34 cellular contexts compared by ENCODE assay signal in genomic region chrX:108642273-108642628, GRCh38.
"Had no signal": no experiment of that assay in that cellular context is flagged by ENCODE, and none has a peak within 500 bp of the region (broad histone marks: within the 10 kb centered on the region; RNA-seq: fewer than 3 reads in every experiment).

No MANE protein-coding gene starts in this region.

- H3K4me1 Mint-ChIP-seq: activated CD4-positive, alpha-beta T cell treated with anti-CD3 and anti-CD28 coated beads, Interleukin-2, amount 10 ng/mL, durations not matched to agents 24 days and 14 days; activated naive CD4-positive, alpha-beta T cell treated with anti-CD3 and anti-CD28 coated beads, Interleukin-2, amount 50 U/mL, for 24 hours; activated naive CD8-positive, alpha-beta T cell treated with anti-CD3 and anti-CD28 coated beads, Interleukin-2, amount 10 ng/mL, durations not matched to agents 7 days and 5 days; activated T-helper 17 cell treated with anti-CD3 and anti-CD28 coated beads, Interleukin-2, amount 50 U/mL, for 72 hours; central memory CD8-positive, alpha-beta T cell had no signal

- H3K27ac Mint-ChIP-seq: activated CD4-positive, alpha-beta T cell treated with anti-CD3 and anti-CD28 coated beads, Interleukin-2, amount 10 ng/mL, durations not matched to agents 24 days and 14 days; activated CD8-positive, alpha-beta T cell treated with anti-CD3 and anti-CD28 coated beads for 36 hours; activated naive CD4-positive, alpha-beta T cell treated with anti-CD3 and anti-CD28 coated beads, Interleukin-2, amount 50 U/mL, for 24 hours; activated naive CD8-positive, alpha-beta T cell treated with anti-CD3 and anti-CD28 coated beads, Interleukin-2, amount 10 ng/mL, durations not matched to agents 7 days and 5 days; activated T-cell treated with anti-CD3 and anti-CD28 coated beads, Interleukin-2, amount 50 U/mL, for 72 hours; activated T-helper 17 cell treated with anti-CD3 and anti-CD28 coated beads, Interleukin-2, amount 50 U/mL, for 72 hours had no signal

- H3K27ac ChIP-seq: ascending aorta, cardiac muscle cell, Peyer's patch, RWPE1, WERI-Rb-1 had no signal

- H3K36me3 ChIP-seq: ascending aorta, Peyer's patch, WERI-Rb-1 had no signal

- H3K9me3 Mint-ChIP-seq: activated CD4-positive, alpha-beta T cell treated with anti-CD3 and anti-CD28 coated beads, Interleukin-2, amount 10 ng/mL, durations not matched to agents 24 days and 14 days; activated CD8-positive, alpha-beta T cell treated with anti-CD3 and anti-CD28 coated beads for 36 hours; activated naive CD4-positive, alpha-beta T cell treated with anti-CD3 and anti-CD28 coated beads, Interleukin-2, amount 50 U/mL, for 24 hours; activated T-helper 17 cell treated with anti-CD3 and anti-CD28 coated beads, Interleukin-2, amount 50 U/mL, for 72 hours had no signal

- H3K27me3 Mint-ChIP-seq: activated CD4-positive, alpha-beta T cell treated with anti-CD3 and anti-CD28 coated beads, Interleukin-2, amount 10 ng/mL, durations not matched to agents 24 days and 14 days; activated CD8-positive, alpha-beta T cell treated with anti-CD3 and anti-CD28 coated beads for 36 hours; activated naive CD4-positive, alpha-beta T cell treated with anti-CD3 and anti-CD28 coated beads, Interleukin-2, amount 50 U/mL, for 24 hours; activated naive CD8-positive, alpha-beta T cell treated with anti-CD3 and anti-CD28 coated beads, Interleukin-2, amount 10 ng/mL, durations not matched to agents 7 days and 5 days; activated T-helper 17 cell treated with anti-CD3 and anti-CD28 coated beads, Interleukin-2, amount 50 U/mL, for 72 hours; central memory CD8-positive, alpha-beta T cell had no signal

- H3K4me3 Mint-ChIP-seq: activated CD4-positive, alpha-beta T cell treated with anti-CD3 and anti-CD28 coated beads, Interleukin-2, amount 10 ng/mL, durations not matched to agents 24 days and 14 days; activated CD8-positive, alpha-beta T cell treated with anti-CD3 and anti-CD28 coated beads for 36 hours; activated naive CD4-positive, alpha-beta T cell treated with anti-CD3 and anti-CD28 coated beads, Interleukin-2, amount 50 U/mL, for 24 hours; activated naive CD8-positive, alpha-beta T cell treated with anti-CD3 and anti-CD28 coated beads, Interleukin-2, amount 10 ng/mL, durations not matched to agents 7 days and 5 days; activated T-cell treated with anti-CD3 and anti-CD28 coated beads, Interleukin-2, amount 50 U/mL, for 72 hours; activated T-helper 17 cell treated with anti-CD3 and anti-CD28 coated beads, Interleukin-2, amount 50 U/mL, for 72 hours; central memory CD8-positive, alpha-beta T cell had no signal

- H3K27me3 ChIP-seq: ascending aorta, cardiac muscle cell, Peyer's patch had no signal

- H3K4me3 ChIP-seq: ascending aorta, cardiac muscle cell, Peyer's patch had no signal

- H3K36me3 Mint-ChIP-seq: activated naive CD4-positive, alpha-beta T cell treated with anti-CD3 and anti-CD28 coated beads, Interleukin-2, amount 50 U/mL, for 24 hours; activated naive CD8-positive, alpha-beta T cell treated with anti-CD3 and anti-CD28 coated beads, Interleukin-2, amount 10 ng/mL, durations not matched to agents 7 days and 5 days had no signal

- DNase-seq: activated CD4-positive, alpha-beta T cell treated with anti-CD3 and anti-CD28 coated beads, Interleukin-2, amount 10 ng/mL, durations not matched to agents 24 days and 14 days; activated CD4-positive, alpha-beta T cell treated with anti-CD3 and anti-CD28 coated beads, Interleukin-2, amount 50 U/mL, for 4 hours; activated CD8-positive, alpha-beta T cell treated with anti-CD3 and anti-CD28 coated beads for 36 hours; activated gamma-delta T cell; activated naive CD4-positive, alpha-beta T cell treated with Interleukin-2 at 50 U/mL for 16 hours; activated naive CD8-positive, alpha-beta T cell treated with anti-CD3 and anti-CD28 coated beads, Interleukin-2, amount 10 ng/mL, durations not matched to agents 7 days and 5 days; activated T-cell treated with anti-CD3 and anti-CD28 coated beads, Interleukin-2, amount 50 U/mL, for 1 hour; activated T-cell treated with anti-CD3 and anti-CD28 coated beads, Interleukin-2, amount 50 U/mL, for 72 hours; amygdala; Karpas-422; NCI-H1048; NCI-H146; NCI-H187; NCI-H2029 treated with DMSO at 0.1 percent for 48 hours; NCI-H2171 treated with DMSO at 0.1 percent for 48 hours; NCI-H2227 treated with DMSO at 0.1 percent for 48 hours; NCI-H446; NCI-H510A treated with DMSO at 0.1 percent for 48 hours; NCI-H526 treated with DMSO at 0.1 percent for 48 hours; NCI-H82; PC-3; Peyer's patch; SIG-M5; T-helper 1 cell; T-helper 9 cell; WERI-Rb-1 had no signal

- H3K4me1 ChIP-seq: ascending aorta, Peyer's patch had no signal

- ATAC-seq: activated CD8-positive, alpha-beta T cell treated with anti-CD3 and anti-CD28 coated beads for 36 hours; activated T-cell treated with anti-CD3 and anti-CD28 coated beads, Interleukin-2, amount 50 U/mL, for 72 hours; activated T-helper 17 cell treated with anti-CD3 and anti-CD28 coated beads, Interleukin-2, amount 50 U/mL, for 72 hours; PC-3; Right ventricle myocardium inferior; SK-N-SH treated with all-trans-retinoic acid at 6 μM for 48 hours had no signal

- H3K9me3 ChIP-seq: Peyer's patch had no signal
